In genomic region chr1:183165456-183165855, GRCh38 we compare ENCODE assay signal across 24 cellular contexts. TPM values are rescaled to one million over a fixed set of nuclear protein-coding genes. Genes with fewer than 3 reads are reported as not detected.
DNase-seq lines count a peak whose midpoint lies in the region; ATAC-seq, FAIRE-seq and TF ChIP-seq lines count a peak whose summit lies in the region.
"Had no signal": no experiment of that assay in that cellular context is flagged by ENCODE, and none has a peak within 500 bp of the region (broad histone marks: within the 10 kb centered on the region; RNA-seq: fewer than 3 reads in every experiment).

No MANE protein-coding gene starts in this region.

- no peak overlapping the region for H3K4me3 Mint-ChIP-seq in astrocyte (ENCODE audit: unreplicated experiment)
- H3K4me3 Mint-ChIP-seq: activated T-cell treated with anti-CD3 and anti-CD28 coated beads, Interleukin-2, amount 50 U/mL, for 24 hours; dendritic cell treated with granulocyte-macrophage colony-stimulating factor and Interleukin-4, amounts not matched to agents 40 ng/mL and 50 ng/mL, for 4 days; natural killer cell; T-helper 17 cell had no signal

- no peak for TF ChIP-seq CTCF in astrocyte (IDR thresholded peaks at IDR 0.05; ENCODE audit: insufficient read depth, low read depth, low read length)

- no peak overlapping the region for H3K4me2 ChIP-seq in astrocyte (ENCODE audit: low read length)
- no peak overlapping the region for H3K4me2 ChIP-seq in mesenchymal stem cell (ENCODE audit: low read length, poor library complexity, severe bottlenecking)

- DNase-seq in M059J (ENCODE audit: low read depth) (peak; percentile 50), astrocyte (ENCODE audit: low read depth) (no peak), mesenchymal stem cell (no peak), AG20443 (ENCODE audit: low spot score) (no peak), small intestine (no peak)
- DNase-seq: activated CD4-positive, alpha-beta T cell treated with anti-CD3 and anti-CD28 coated beads for 4 hours; activated T-cell treated with anti-CD3 and anti-CD28 coated beads, Interleukin-2, amount 50 U/mL, for 24 hours; amygdala; DMS53; GDM1; KBM-7; natural killer cell; NCI-H1436; NCI-H2171; NCI-H524; pancreas; right cardiac atrium; stimulated activated naive CD8-positive, alpha-beta T cell treated with anti-CD3 and anti-CD28 coated beads, Interleukin-15, Interleukin-2, amounts not matched to agents 100 U/mL and 50 U/mL, for 24 hours; T-helper 17 cell had no signal

- H4K20me1 ChIP-seq in astrocyte (ENCODE audit: insufficient read depth, low read length) = no peaks in the 10 kb centered on the region

- H3K27ac ChIP-seq in astrocyte (ENCODE audit: low read depth, low read length) (peak overlapping the region; percentile 46), mesenchymal stem cell (ENCODE audit: low read length, poor library complexity, severe bottlenecking) (peak overlapping the region; percentile 98), small intestine (ENCODE audit: low read depth in 1 of 2, low read length in 1 of 2) (no peak overlapping the region)
- H3K27ac ChIP-seq: pancreas had no signal

- H3K36me3 ChIP-seq in astrocyte (ENCODE audit: insufficient read depth, low read length) (no peaks in the 10 kb centered on the region), mesenchymal stem cell (ENCODE audit: control insufficient read depth in 1 of 2, insufficient read depth in 2 of 2, low read depth in 1 of 2, low read length in 2 of 2) (no peaks in the 10 kb centered on the region), small intestine (ENCODE audit: control insufficient read depth in 2 of 2, insufficient read depth in 2 of 2, low read length in 2 of 2) (no peaks in the 10 kb centered on the region)
- H3K36me3 ChIP-seq: pancreas had no signal

- H3K27me3 ChIP-seq in astrocyte (ENCODE audit: insufficient read depth, low read length) (no peaks in the 10 kb centered on the region), mesenchymal stem cell (ENCODE audit: control insufficient read depth in 1 of 2, insufficient read depth in 1 of 2, low read length in 2 of 2) (no peaks in the 10 kb centered on the region), small intestine (ENCODE audit: control insufficient read depth in 2 of 2, insufficient read depth in 2 of 2, low read length in 2 of 2) (no peaks in the 10 kb centered on the region)
- H3K27me3 ChIP-seq: pancreas had no signal

- H3K4me3 ChIP-seq in astrocyte (ENCODE audit: insufficient read depth, low read depth, low read length) = no peak overlapping the region
- no peak overlapping the region for H3K4me3 ChIP-seq in mesenchymal stem cell (ENCODE audit: insufficient read depth in 1 of 2, low read depth in 1 of 2, low read length in 2 of 2)
- no peak overlapping the region for H3K4me3 ChIP-seq in small intestine (ENCODE audit: low read depth in 1 of 2, low read length in 2 of 2)
- H3K4me3 ChIP-seq: pancreas had no signal

- no peaks in the 10 kb centered on the region for H3K79me1 ChIP-seq in mesenchymal stem cell (replicated peaks; ENCODE audit: low read length, poor library complexity, severe bottlenecking)

- peak overlapping the region; percentile 12 for H4K91ac ChIP-seq in mesenchymal stem cell (ENCODE audit: low read length)

- H3K4me1 ChIP-seq in astrocyte (ENCODE audit: insufficient read depth, low read length) = peaks cover 27% of the 10 kb centered on the region
- peaks cover 8% of the 10 kb centered on the region for H3K4me1 ChIP-seq in mesenchymal stem cell (ENCODE audit: control insufficient read depth, insufficient read depth, low read depth, low read length)
- no peaks in the 10 kb centered on the region for H3K4me1 ChIP-seq in small intestine (ENCODE audit: control insufficient read depth in 2 of 2, insufficient read depth in 1 of 2, low read depth in 1 of 2, low read length in 1 of 2)
- H3K4me1 ChIP-seq: pancreas had no signal

- H3K36me3 Mint-ChIP-seq in astrocyte (ENCODE audit: low read depth, unreplicated experiment) = no peaks in the 10 kb centered on the region
- H3K36me3 Mint-ChIP-seq: natural killer cell had no signal

- WGBS in mesenchymal stem cell = 88% methylated on average over 2 of the region's 2 CpGs
- 89 to 91% (median 90%) methylated on average over 2 of the region's 2 CpGs for WGBS in small intestine, 3 donors

- FAIRE-seq in astrocyte (lab: Jason Lieb, UNC) = no peak
- FAIRE-seq in small intestine (lab: Jason Lieb, UNC) = no peak
- FAIRE-seq: endometrium, pancreas had no signal

- peak overlapping the region; percentile 83 for H2BK5ac ChIP-seq in mesenchymal stem cell (ENCODE audit: low read depth, low read length, poor library complexity, severe bottlenecking)

- peak overlapping the region; percentile 48 for H3K27ac Mint-ChIP-seq in astrocyte (ENCODE audit: unreplicated experiment)
- H3K27ac Mint-ChIP-seq: activated T-cell treated with anti-CD3 and anti-CD28 coated beads, Interleukin-2, amount 50 U/mL, for 24 hours; dendritic cell treated with granulocyte-macrophage colony-stimulating factor and Interleukin-4, amounts not matched to agents 40 ng/mL and 50 ng/mL, for 4 days; natural killer cell; T-helper 17 cell had no signal

- no peak overlapping the region for H3K14ac ChIP-seq in mesenchymal stem cell (ENCODE audit: low read length in 2 of 2)

- H4K8ac ChIP-seq in mesenchymal stem cell (ENCODE audit: low read length) = no peak overlapping the region

- H2BK120ac ChIP-seq in mesenchymal stem cell (ENCODE audit: low read depth, low read length) = no peak overlapping the region

- H3K23ac ChIP-seq in mesenchymal stem cell (ENCODE audit: low read length in 2 of 2) = no peak overlapping the region

- H3K9me3 ChIP-seq in astrocyte (ENCODE audit: insufficient read depth, low read depth, low read length) (no peaks in the 10 kb centered on the region), mesenchymal stem cell (ENCODE audit: control insufficient read depth, low read length) (no peaks in the 10 kb centered on the region), small intestine (ENCODE audit: control insufficient read depth, low read depth) (no peaks in the 10 kb centered on the region)
- H3K9me3 ChIP-seq: pancreas had no signal

- no peaks in the 10 kb centered on the region for H3K9me3 Mint-ChIP-seq in astrocyte (ENCODE audit: unreplicated experiment)
- H3K9me3 Mint-ChIP-seq: activated T-cell treated with anti-CD3 and anti-CD28 coated beads, Interleukin-2, amount 50 U/mL, for 24 hours; dendritic cell treated with granulocyte-macrophage colony-stimulating factor and Interleukin-4, amounts not matched to agents 40 ng/mL and 50 ng/mL, for 4 days; natural killer cell had no signal

- peaks cover 15% of the 10 kb centered on the region for H3K4me1 Mint-ChIP-seq in astrocyte (ENCODE audit: low read depth, unreplicated experiment)
- H3K4me1 Mint-ChIP-seq: natural killer cell, T-helper 17 cell had no signal

- no peak overlapping the region for H2BK12ac ChIP-seq in mesenchymal stem cell (ENCODE audit: low read length in 2 of 2)

- H3K18ac ChIP-seq in mesenchymal stem cell (ENCODE audit: low read depth in 1 of 2, low read length in 2 of 2) = no peak overlapping the region

- peak overlapping the region; percentile 95 for H2AK5ac ChIP-seq in mesenchymal stem cell (ENCODE audit: low read length, severe bottlenecking)

- no peak overlapping the region for H3K4ac ChIP-seq in mesenchymal stem cell (ENCODE audit: low read depth in 1 of 2, low read length in 2 of 2)

- no peak overlapping the region for H3K9ac ChIP-seq in astrocyte (ENCODE audit: low read length)
- no peak overlapping the region for H3K9ac ChIP-seq in mesenchymal stem cell (ENCODE audit: low read length)

- no peaks in the 10 kb centered on the region for H3K27me3 Mint-ChIP-seq in astrocyte (ENCODE audit: low read depth, unreplicated experiment)
- H3K27me3 Mint-ChIP-seq: dendritic cell treated with granulocyte-macrophage colony-stimulating factor and Interleukin-4, amounts not matched to agents 40 ng/mL and 50 ng/mL, for 4 days had no signal

- ATAC-seq in HG03095 (IDR thresholded peaks at IDR 0.05; ENCODE audit: unreplicated experiment) = no peak
- no peak for ATAC-seq in HG02610 (IDR thresholded peaks at IDR 0.05; ENCODE audit: unreplicated experiment)
- ATAC-seq: natural killer cell; pancreas; right cardiac atrium; stimulated activated naive CD8-positive, alpha-beta T cell treated with anti-CD3 and anti-CD28 coated beads, Interleukin-15, Interleukin-2, amounts not matched to agents 100 U/mL and 50 U/mL, for 24 hours; T-helper 17 cell had no signal

- H2BK15ac ChIP-seq in mesenchymal stem cell (ENCODE audit: low read depth, poor library complexity, severe bottlenecking) = no peak overlapping the region

- H2AFZ ChIP-seq in astrocyte (ENCODE audit: low read depth, low read length) (no peak overlapping the region), mesenchymal stem cell (ENCODE audit: low read depth, low read length) (no peak overlapping the region)

- H3K79me2 ChIP-seq in astrocyte (ENCODE audit: insufficient read depth, low read length) = no peaks in the 10 kb centered on the region

RNA-seq across cellular contexts. Expression of gene LAMC2, which starts 20.6 kb away (rescaled TPM):
- 3.3 and 3.4 TPM in 2 replicates for total RNA-seq in M059J (2014; rRNA removed; shearing (Covaris generic))
- total RNA-seq in astrocyte = 8.0 and 13.9 TPM in 2 replicates
- 0.37 TPM for polyA plus RNA-seq in mesenchymal stem cell (2013, experiment 1 of 2)
- 0.38 TPM for polyA plus RNA-seq in mesenchymal stem cell (2013, experiment 2 of 2)
- polyA plus RNA-seq in small intestine = 1 to 10 TPM; 2.4 to 7.7 (median 4.7) TPM
- total RNA-seq: activated CD8-positive, alpha-beta memory T cell treated with anti-CD3 and anti-CD28 coated beads for 36 hours; natural killer cell; T-helper 17 cell had no signal

Comparison
In these comparisons a context has a peak if more than half of its experiments do, and no peak if none do; other contexts are left out.
1. H3K27ac ChIP-seq: peak in astrocyte (single experiment) and mesenchymal stem cell (single experiment); none in small intestine (0 of 2).